In the genomic region with DNA sequence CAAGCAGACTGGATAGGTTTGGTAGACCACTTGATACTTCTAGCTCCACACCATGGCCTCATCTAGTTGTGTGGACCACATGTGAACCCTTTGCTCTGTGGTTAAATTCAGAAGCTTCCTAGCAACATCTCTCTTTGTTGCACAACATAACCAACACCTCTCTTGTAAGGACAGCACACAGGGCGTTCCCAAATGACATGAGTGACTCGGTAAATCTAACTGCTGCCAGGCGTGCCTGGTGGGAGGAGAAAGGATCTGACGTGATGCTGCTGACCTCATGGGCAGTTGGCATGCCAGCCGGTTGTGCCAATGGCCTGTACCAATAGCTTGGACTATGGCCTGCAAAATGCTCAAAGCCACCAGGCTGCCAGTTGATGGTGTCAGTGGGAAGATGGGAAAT, we compare ENCODE assay signal across 20 cellular contexts.
DNase-seq lines count a peak whose midpoint lies in the region; ATAC-seq and TF ChIP-seq lines count a peak whose summit lies in the region.
"Had no signal": no experiment of that assay in that cellular context is flagged by ENCODE, and none has a peak within 500 bp of the region (broad histone marks: within the 10 kb centered on the region; RNA-seq: fewer than 3 reads in every experiment).

No MANE protein-coding gene starts in this region.

- H3K79me2 ChIP-seq in mammary epithelial cell (ENCODE audit: insufficient read depth, low read length): no peaks in the 10 kb centered on the region

- no peaks in the 10 kb centered on the region for H4K20me1 ChIP-seq in mammary epithelial cell (ENCODE audit: insufficient read depth, low read length)
- H4K20me1 ChIP-seq: BLaER1 had no signal

- H3K36me3 ChIP-seq in mammary epithelial cell (ENCODE audit: insufficient read depth, low read length): no peaks in the 10 kb centered on the region
- H3K36me3 ChIP-seq: BLaER1, MG63, Peyer's patch had no signal

- H3K27ac ChIP-seq in mammary epithelial cell (ENCODE audit: insufficient read depth, low read depth, low read length): no peak overlapping the region
- H3K27ac ChIP-seq in RWPE1: no peak overlapping the region
- H3K27ac ChIP-seq: BLaER1, KMS-11, Peyer's patch had no signal

- H3K4me1 ChIP-seq in mammary epithelial cell (ENCODE audit: insufficient read depth, low read length): no peaks in the 10 kb centered on the region
- H3K4me1 ChIP-seq: BLaER1, Peyer's patch had no signal

- no peak overlapping the region for H3K9ac ChIP-seq in mammary epithelial cell (ENCODE audit: insufficient read depth, low read length)
- H3K9ac ChIP-seq: BLaER1, KMS-11 had no signal

- H3K36me3 Mint-ChIP-seq in CD14-positive monocyte: no peaks in the 10 kb centered on the region
- H3K36me3 Mint-ChIP-seq in natural killer cell: no peaks in the 10 kb centered on the region

- H3K27me3 Mint-ChIP-seq in CD14-positive monocyte (ENCODE audit: low read depth in 3 of 3): peaks cover 2 to 6% (median 5%) of the 10 kb centered on the region in 3 donors
- H3K27me3 Mint-ChIP-seq in natural killer cell (ENCODE audit: low read depth in 2 of 2): peaks cover 15 to 27% of the 10 kb centered on the region in 2 donors

- peaks cover 6 to 21% (median 10%) of the 10 kb centered on the region in 7 donors for H3K9me3 Mint-ChIP-seq in CD14-positive monocyte
- H3K9me3 Mint-ChIP-seq in natural killer cell: no peaks in the 10 kb centered on the region

- CTCF ChIA-PET in mammary epithelial cell (lab: Charles Lee; ENCODE audit: low non-redundant PET): no interaction called here
- CTCF ChIA-PET in RWPE1 (lab: Yijun Ruan, JAX): interaction anchor here (1.2 kb wide), 1 partner anchor 17 kb away, joined by 4 read pairs; no protein-coding TSS in a partner anchor

- H3K27ac Mint-ChIP-seq in CD14-positive monocyte (peak overlapping the region in 6 of 7 donors; percentile 33 to 91 (median 76)), natural killer cell (no peak overlapping the region)

- TF ChIP-seq CTCF in CD14-positive monocyte (IDR thresholded peaks at IDR 0.05) (no peak), mammary epithelial cell (conservative IDR thresholded peaks at IDR 0.05 in 1 of 2, IDR thresholded peaks at IDR 0.05 in 1 of 2; ENCODE audit: extremely low read depth in 1 of 2, insufficient read depth in 1 of 2, low read depth in 1 of 2, low read length in 2 of 2) (no peak), natural killer cell (IDR thresholded peaks at IDR 0.05) (no peak), RWPE1 (conservative IDR thresholded peaks at IDR 0.05; ENCODE audit: low read depth) (no peak)

- in situ Hi-C loops in mammary epithelial cell (cut with MboI; ENCODE audit: low sequenced_read_pairs in 2 of 2): no loop called here

- H3K4me3 ChIP-seq in mammary epithelial cell (replicated peaks in 1 of 3; ENCODE audit: insufficient read depth in 1 of 3, low read depth in 2 of 3, low read length in 3 of 3): no peak overlapping the region
- H3K4me3 ChIP-seq: BLaER1, MG63, Peyer's patch had no signal

- H3K4me1 Mint-ChIP-seq in CD14-positive monocyte: peaks cover 19% of the 10 kb centered on the region
- no peaks in the 10 kb centered on the region for H3K4me1 Mint-ChIP-seq in natural killer cell

- H2AFZ ChIP-seq in mammary epithelial cell (ENCODE audit: low read depth, low read length): no peak overlapping the region

- WGBS in mammary epithelial cell (ENCODE audit: low coverage, missing lambda C conversion rate): 54% methylated on average over 5 of the region's 5 CpGs

- no peaks in the 10 kb centered on the region for H3K9me3 ChIP-seq in mammary epithelial cell (replicated peaks; ENCODE audit: insufficient read depth, low read length)
- H3K9me3 ChIP-seq: MG63 had no signal

- intact Hi-C loops in CD14-positive monocyte (cut with micrococcal nuclease): loop anchor here in 1 of 2 donors (10.0 kb wide), 1 partner anchor 49 kb away; no protein-coding TSS in a partner anchor
- intact Hi-C loops in mammary epithelial cell (cut with micrococcal nuclease): no loop called here
- intact Hi-C loops in natural killer cell (cut with micrococcal nuclease): no loop called here

- peak; percentile 80 for DNase-seq in CD14-positive monocyte (ENCODE audit: low spot score)
- peak; percentile 41 for DNase-seq in MV-4-11 (lab: John Stamatoyannopoulos, UW)
- peak; percentile 2 for DNase-seq in mammary epithelial cell
- DNase-seq in natural killer cell: no peak
- no peak for DNase-seq in RWPE1 (ENCODE audit: low spot score)
- DNase-seq: DMS 273 treated with DMSO at 0.1 percent for 48 hours, H7, MG63, NCI-H1417 treated with DMSO at 0.1 percent for 48 hours, NCI-H2081, NCI-H2227 treated with DMSO at 0.1 percent for 48 hours, NCI-H69, Peyer's patch, SHP77 had no signal

- dilution Hi-C loops in mammary epithelial cell (cut with HindIII; ENCODE audit: low sequenced_read_pairs): loop anchor here (5.0 kb wide), 1 partner anchor 82 kb away; no protein-coding TSS in a partner anchor

- no TSS peak for BruUV-seq in mammary epithelial cell (replicated peaks; lab: Mats Ljungman, UMichigan)

- no peak overlapping the region for H3K4me2 ChIP-seq in mammary epithelial cell (ENCODE audit: insufficient read depth, low read depth, low read length)
- H3K4me2 ChIP-seq: BLaER1, KMS-11 had no signal

- no peaks in the 10 kb centered on the region for H3K27me3 ChIP-seq in mammary epithelial cell (ENCODE audit: insufficient read depth, low read length)
- H3K27me3 ChIP-seq: BLaER1, MG63, Peyer's patch had no signal

- POLR2A ChIA-PET in RWPE1 (lab: Yijun Ruan, JAX; ENCODE audit: low non-redundant PET): no interaction called here

- H3K4me3 Mint-ChIP-seq in CD14-positive monocyte (no peak overlapping the region), natural killer cell (no peak overlapping the region)

- ATAC-seq in natural killer cell (peak; percentile 29 to 57 (median 35)), HG03159 (IDR thresholded peaks at IDR 0.05; ENCODE audit: unreplicated experiment) (no peak), GM19351 (IDR thresholded peaks at IDR 0.05; ENCODE audit: unreplicated experiment) (no peak), GM21825 (IDR thresholded peaks at IDR 0.05; ENCODE audit: unreplicated experiment) (no peak)
- ATAC-seq: HepG2 had no signal

Comparison
In these comparisons a context has a peak if more than half of its experiments do, and no peak if none do; other contexts are left out.
1. DNase-seq: peak in CD14-positive monocyte (single experiment), MV-4-11 (single experiment) and mammary epithelial cell (single experiment); none in natural killer cell (single experiment) and RWPE1 (single experiment).
2. H3K27ac Mint-ChIP-seq: peak in CD14-positive monocyte (6 of 7); none in natural killer cell (0 of 2).
3. ATAC-seq: peak in natural killer cell (3 of 3); none in HG03159 (single experiment), GM19351 (single experiment) and GM21825 (single experiment).